ENCODE assay signal across 1 cellular context in genomic region chr11:119726150-119726553, GRCh38.
TF ChIP-seq lines count a peak whose summit lies in the region.

No MANE protein-coding gene starts in this region.

TF ChIP-seq in GM23338, 12 proteins besides CTCF, POLR2A, EP300 and RAD21 (continued from another document):
- TF ChIP-seq ZNF462 (CRISPR knock-in tag; IDR thresholded peaks at IDR 0.05) (no peak), POLR2AphosphoS5 (IDR thresholded peaks at IDR 0.05; ENCODE audit: low read depth) (no peak), ZNF331 (CRISPR knock-in tag; IDR thresholded peaks at IDR 0.05; ENCODE audit: low read depth) (no peak), REST (IDR thresholded peaks at IDR 0.05; ENCODE audit: unreplicated experiment) (no peak), EZH2phosphoT487 (IDR thresholded peaks at IDR 0.05; ENCODE audit: unreplicated experiment) (no peak)
